Comparison of ENCODE assay signal across 3 cellular contexts in the genomic region with DNA sequence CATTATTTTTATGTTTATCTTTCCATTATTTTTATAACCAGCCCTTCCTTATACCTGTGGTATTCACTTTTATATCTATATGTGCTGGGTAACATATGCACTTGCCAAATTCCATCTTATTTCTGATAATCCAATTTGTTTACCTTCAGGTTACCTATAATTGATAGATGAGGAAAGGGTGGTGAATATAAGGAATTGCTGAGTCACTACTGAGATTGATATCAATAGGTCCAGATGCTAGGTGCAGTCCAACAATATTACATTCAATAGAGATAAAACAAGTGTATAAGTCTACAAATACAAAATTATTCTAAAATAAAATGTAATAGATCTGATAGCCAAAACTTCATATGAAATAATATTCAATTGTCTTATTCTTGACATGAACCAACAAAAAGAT.
TF ChIP-seq lines count a peak whose summit lies in the region.

No MANE protein-coding gene starts in this region.

TF ChIP-seq in HepG2, 621 proteins besides CTCF, POLR2A, EP300 and RAD21:
- TF ChIP-seq NFE2L2 (IDR thresholded peaks at IDR 0.05; ENCODE audit: low read length) (peak; percentile 63), ZNF253 (CRISPR knock-in tag; IDR thresholded peaks at IDR 0.05; ENCODE audit: borderline replicate concordance) (no peak)

TF ChIP-seq in A549, 52 proteins besides CTCF, POLR2A, EP300 and RAD21:
- TF ChIP-seq SREBF2 (IDR thresholded peaks at IDR 0.05) (no peak), EHF (CRISPR knock-in tag; IDR thresholded peaks at IDR 0.05) (no peak), RNF2 (IDR thresholded peaks at IDR 0.05; ENCODE audit: borderline replicate concordance, low read depth) (no peak), HOXB13 (CRISPR knock-in tag; IDR thresholded peaks at IDR 0.05; ENCODE audit: low read depth) (no peak), HEYL (CRISPR knock-in tag; IDR thresholded peaks at IDR 0.05) (no peak), NFE2L2 (conservative IDR thresholded peaks at IDR 0.05; ENCODE audit: low read length) (0 out of 2 replicates have a peak, but pooled peaks have one; percentile 21), CHD2 (IDR thresholded peaks at IDR 0.05; ENCODE audit: low read length, partially characterized antibody) (no peak), MAFK (IDR thresholded peaks at IDR 0.05; ENCODE audit: partially characterized antibody) (peak; percentile 21), JUNB (IDR thresholded peaks at IDR 0.05) (no peak), HOXB5 (CRISPR knock-in tag; IDR thresholded peaks at IDR 0.05) (no peak), MYC (IDR thresholded peaks at IDR 0.05; ENCODE audit: borderline replicate concordance, low read length) (no peak), NPAS2 (CRISPR knock-in tag; IDR thresholded peaks at IDR 0.05; ENCODE audit: borderline replicate concordance) (no peak), ZSCAN20 (CRISPR knock-in tag; IDR thresholded peaks at IDR 0.05) (no peak), JUN (IDR thresholded peaks at IDR 0.05) (no peak), ESRRA (IDR thresholded peaks at IDR 0.05; ENCODE audit: borderline replicate concordance, low read length) (no peak), SMC3 (IDR thresholded peaks at IDR 0.05) (no peak)
- TF ChIP-seq, protein P1, sequence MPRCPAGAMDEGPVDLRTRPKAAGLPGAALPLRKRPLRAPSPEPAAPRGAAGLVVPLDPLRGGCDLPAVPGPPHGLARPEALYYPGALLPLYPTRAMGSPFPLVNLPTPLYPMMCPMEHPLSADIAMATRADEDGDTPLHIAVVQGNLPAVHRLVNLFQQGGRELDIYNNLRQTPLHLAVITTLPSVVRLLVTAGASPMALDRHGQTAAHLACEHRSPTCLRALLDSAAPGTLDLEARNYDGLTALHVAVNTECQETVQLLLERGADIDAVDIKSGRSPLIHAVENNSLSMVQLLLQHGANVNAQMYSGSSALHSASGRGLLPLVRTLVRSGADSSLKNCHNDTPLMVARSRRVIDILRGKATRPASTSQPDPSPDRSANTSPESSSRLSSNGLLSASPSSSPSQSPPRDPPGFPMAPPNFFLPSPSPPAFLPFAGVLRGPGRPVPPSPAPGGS (IDR thresholded peaks at IDR 0.05): no peak

TF ChIP-seq in IMR-90, 13 proteins besides CTCF, POLR2A, EP300 and RAD21:
- TF ChIP-seq FOS (IDR thresholded peaks at IDR 0.05; ENCODE audit: low read depth, low read length): no peak
- peak; percentile 60 for TF ChIP-seq NFE2L2 (IDR thresholded peaks at IDR 0.05; ENCODE audit: low read depth, low read length)
